ENCODE assay signal across 21 cellular contexts in genomic region chr13:23460921-23461320, GRCh38.
"Had no signal": no experiment of that assay in that cellular context is flagged by ENCODE, and none has a peak within 500 bp of the region (broad histone marks: within the 10 kb centered on the region; RNA-seq: fewer than 3 reads in every experiment).

No MANE protein-coding gene starts in this region.

- H3K9ac ChIP-seq: parathyroid adenoma had no signal

- H3K4me3 ChIP-seq: body of pancreas, cardiac muscle cell, thoracic aorta had no signal

- H3K27me3 ChIP-seq: body of pancreas, cardiac muscle cell had no signal

- DNase-seq: activated CD4-positive, alpha-beta T cell treated with anti-CD3 and anti-CD28 coated beads, Interleukin-2, amount 10 ng/mL, durations not matched to agents 7 days and 5 days; activated CD4-positive, CD25-positive, alpha-beta regulatory T cell treated with anti-CD3 and anti-CD28 coated beads, Interleukin-2, amount 50 U/mL, for 72 hours; activated CD8-positive, alpha-beta memory T cell treated with anti-CD3 and anti-CD28 coated beads, Interleukin-2, amount 10 ng/mL, durations not matched to agents 7 days and 5 days; activated CD8-positive, alpha-beta T cell treated with anti-CD3 and anti-CD28 coated beads for 36 hours; activated gamma-delta T cell; activated T-cell treated with anti-CD3 and anti-CD28 coated beads for 4 hours; anterior cingulate cortex; body of pancreas; erythroblast; foreskin melanocyte; hippocampal formation; left ventricle myocardium superior; mammary epithelial cell; nucleus accumbens; right cardiac atrium; stimulated activated CD4-positive, alpha-beta T cell treated with anti-CD3 and anti-CD28 coated beads, Interleukin-4, amount 100 ng/mL, for 24 hours; stimulated activated naive CD4-positive, alpha-beta T cell treated with Interleukin-2 at 50 U/mL for 16 hours had no signal

- H3K27ac ChIP-seq: body of pancreas, cardiac muscle cell, parathyroid adenoma, VCaP had no signal

- H3K9me3 ChIP-seq: body of pancreas, thoracic aorta had no signal

- ATAC-seq: activated CD8-positive, alpha-beta memory T cell treated with anti-CD3 and anti-CD28 coated beads, Interleukin-2, amount 10 ng/mL, durations not matched to agents 7 days and 5 days; activated CD8-positive, alpha-beta T cell treated with anti-CD3 and anti-CD28 coated beads for 36 hours; body of pancreas; left ventricle myocardium superior; right cardiac atrium had no signal

- H3K36me3 ChIP-seq: cardiac muscle cell, thoracic aorta had no signal
